ENCODE assay signal across 24 cellular contexts in genomic region chr17:73834684-73835343, GRCh38.
A peak's percentile ranks its signal among the peaks of the same experiment; 100 is the strongest.
DNase-seq lines count a peak whose midpoint lies in the region; FAIRE-seq and TF ChIP-seq lines count a peak whose summit lies in the region.
"Had no signal": no experiment of that assay in that cellular context is flagged by ENCODE, and none has a peak within 500 bp of the region (broad histone marks: within the 10 kb centered on the region; RNA-seq: fewer than 3 reads in every experiment).

No MANE protein-coding gene starts in this region.

- H3K9ac ChIP-seq in Loucy (ENCODE audit: low read depth, low read length, poor library complexity, severe bottlenecking) (no peak overlapping the region), kidney (ENCODE audit: low read length in 2 of 2) (no peak overlapping the region)

- H3K4me1 Mint-ChIP-seq in activated T-cell treated with anti-CD3 and anti-CD28 coated beads, Interleukin-2, amount 50 U/mL, for 24 hours (ENCODE audit: low read depth), result peaks cover 49% of the 10 kb centered on the region

- H4K20me1 ChIP-seq in Loucy (ENCODE audit: insufficient read depth, low read length, poor library complexity, severe bottlenecking), result no peaks in the 10 kb centered on the region

- H3K79me2 ChIP-seq in Loucy (ENCODE audit: insufficient read depth, low read length), result no peaks in the 10 kb centered on the region

- peaks cover 9% of the 10 kb centered on the region for H3K9me3 Mint-ChIP-seq in activated T-cell treated with anti-CD3 and anti-CD28 coated beads, Interleukin-2, amount 50 U/mL, for 24 hours

- peaks cover 2% of the 10 kb centered on the region for H3K36me3 Mint-ChIP-seq in activated T-cell treated with anti-CD3 and anti-CD28 coated beads, Interleukin-2, amount 50 U/mL, for 24 hours (ENCODE audit: low read depth)

- in situ Hi-C loops in transverse colon (cut with MboI; ENCODE audit: low pct_ligation_motif_present in 1 of 4, low pct_unique_long_range_greater_than_20kb in 1 of 4, low sequenced_read_pairs in 3 of 4), result no loop called here

- H3K36me3 ChIP-seq in Loucy (ENCODE audit: insufficient read depth, low read length), result no peaks in the 10 kb centered on the region
- H3K36me3 ChIP-seq in kidney (ENCODE audit: control insufficient read depth in 1 of 2, insufficient read depth in 2 of 2, low read length in 2 of 2), result no peaks in the 10 kb centered on the region
- H3K36me3 ChIP-seq in transverse colon, result no peaks in the 10 kb centered on the region
- H3K36me3 ChIP-seq: SJCRH30 had no signal

- peak overlapping the region; percentile 31 for H3K4me2 ChIP-seq in Loucy (ENCODE audit: low read depth, low read length, poor library complexity, severe bottlenecking)

- H3K27ac ChIP-seq in kidney (ENCODE audit: low read depth in 2 of 2, low read length in 2 of 2), result no peak overlapping the region
- H3K27ac ChIP-seq in transverse colon, result no peak overlapping the region
- H3K27ac ChIP-seq: SJCRH30 had no signal

- H3K4me1 ChIP-seq in Loucy (ENCODE audit: insufficient read depth, low read length, poor library complexity, severe bottlenecking), result peaks cover 9% of the 10 kb centered on the region
- H3K4me1 ChIP-seq in kidney (ENCODE audit: control insufficient read depth in 1 of 2, insufficient read depth in 1 of 2, low read depth in 1 of 2, low read length in 2 of 2), result no peaks in the 10 kb centered on the region
- H3K4me1 ChIP-seq in transverse colon, result peaks cover 0 to 7% (median 0%) of the 10 kb centered on the region in 4 donors

- no peaks in the 10 kb centered on the region for H3K27me3 ChIP-seq in Loucy (ENCODE audit: insufficient read depth, low read length, poor library complexity, severe bottlenecking)
- H3K27me3 ChIP-seq in transverse colon, result peaks cover 27% of the 10 kb centered on the region
- H3K27me3 ChIP-seq: SJCRH30 had no signal

- no peak overlapping the region for H3K4me3 Mint-ChIP-seq in activated T-cell treated with anti-CD3 and anti-CD28 coated beads, Interleukin-2, amount 50 U/mL, for 24 hours

- 55 to 69% methylated on average over 7 to 17 of the region's 17 CpGs for WGBS in transverse colon (ENCODE audit: low coverage in 1 of 2), 2 donors

- no peak for TF ChIP-seq EP300 in transverse colon (IDR thresholded peaks at IDR 0.05; ENCODE audit: low read depth)

- TF ChIP-seq CTCF in Loucy (conservative IDR thresholded peaks at IDR 0.05; ENCODE audit: low read length), result no peak
- no peak for TF ChIP-seq CTCF in kidney (IDR thresholded peaks at IDR 0.05; ENCODE audit: borderline replicate concordance, extremely low read depth, insufficient read depth)
- no peak for TF ChIP-seq CTCF in transverse colon (IDR thresholded peaks at IDR 0.05)

- no peaks in the 10 kb centered on the region for H3K27me3 Mint-ChIP-seq in activated T-cell treated with anti-CD3 and anti-CD28 coated beads, Interleukin-2, amount 50 U/mL, for 24 hours

- FAIRE-seq in kidney (lab: Jason Lieb, UNC), result no peak
- FAIRE-seq: GM12891, H1 had no signal

- 0 out of 2 replicates have a peak, but pooled peaks cover 2% of the 10 kb centered on the region for H3F3A ChIP-seq in Loucy (ENCODE audit: low read depth)

- no peak for TF ChIP-seq POLR2A in transverse colon (IDR thresholded peaks at IDR 0.05)

- peak overlapping the region; percentile 6 for H3K4me3 ChIP-seq in Loucy (ENCODE audit: low read length, poor library complexity, severe bottlenecking)
- H3K4me3 ChIP-seq in kidney (ENCODE audit: low read length in 2 of 2), result no peak overlapping the region
- no peak overlapping the region for H3K4me3 ChIP-seq in transverse colon
- H3K4me3 ChIP-seq: SJCRH30 had no signal

- DNase-seq in activated T-cell treated with anti-CD3 and anti-CD28 coated beads, Interleukin-2, amount 50 U/mL, for 24 hours, result no peak
- no peak for DNase-seq in activated T-cell treated with anti-CD3 and anti-CD28 coated beads, Interleukin-2, amount 50 U/mL, for 48 hours
- DNase-seq in kidney (peak; percentile 8), transverse colon (peak; percentile 41), T-helper 1 cell (no peak), D341Med (ENCODE audit: low spot score) (no peak)
- DNase-seq: COR-L47; DMS 273 treated with DMSO at 0.1 percent for 48 hours; DMS79; EL; GDM1; HCEC 1CT; Kasumi-1; MV-4-11; NCI-H1105; NCI-H1436 treated with DMSO at 0.1 percent for 48 hours; NCI-H187 treated with DMSO at 0.1 percent for 48 hours; NCI-H524 treated with DMSO at 0.1 percent for 48 hours; NK-92 treated with Interleukin-12 subunit alpha and Interleukin-12 subunit beta, amount 100 ng/mL, for 24 hours; PC-3; SJCRH30 had no signal

- peak overlapping the region; percentile 11 for H3K27ac Mint-ChIP-seq in activated T-cell treated with anti-CD3 and anti-CD28 coated beads, Interleukin-2, amount 50 U/mL, for 24 hours

- H3K9me2 ChIP-seq in Loucy (replicated peaks; ENCODE audit: low read depth, low read length), result no peaks in the 10 kb centered on the region

- intact Hi-C loops in kidney (cut with DNase I) (no loop called here), transverse colon (cut with DNase I; ENCODE audit: low total_unique reads) (loop anchor here (5.0 kb wide), 1 partner anchor 1047 kb away; no protein-coding TSS in a partner anchor)

- H2AFZ ChIP-seq in Loucy (ENCODE audit: low read length), result no peak overlapping the region

- H3K9me3 ChIP-seq in Loucy (ENCODE audit: insufficient read depth, low read depth, low read length), result no peaks in the 10 kb centered on the region; the same call in 1 of the 2 replicates
- no peaks in the 10 kb centered on the region for H3K9me3 ChIP-seq in kidney (ENCODE audit: control insufficient read depth in 1 of 2, low read length in 2 of 2)
- H3K9me3 ChIP-seq in transverse colon, result no peaks in the 10 kb centered on the region
- H3K9me3 ChIP-seq: SJCRH30 had no signal

Comparison
In these comparisons a context has a peak if more than half of its experiments do, and no peak if none do; other contexts are left out.
1. DNase-seq: peak in kidney (single experiment) and transverse colon (single experiment); none in activated T-cell treated with anti-CD3 and anti-CD28 coated beads, Interleukin-2, amount 50 U/mL, for 24 hours (single experiment), activated T-cell treated with anti-CD3 and anti-CD28 coated beads, Interleukin-2, amount 50 U/mL, for 48 hours (0 of 2), T-helper 1 cell (0 of 5) and D341Med (single experiment).